Comparison of ENCODE assay signal across 10 cellular contexts in the genomic region with DNA sequence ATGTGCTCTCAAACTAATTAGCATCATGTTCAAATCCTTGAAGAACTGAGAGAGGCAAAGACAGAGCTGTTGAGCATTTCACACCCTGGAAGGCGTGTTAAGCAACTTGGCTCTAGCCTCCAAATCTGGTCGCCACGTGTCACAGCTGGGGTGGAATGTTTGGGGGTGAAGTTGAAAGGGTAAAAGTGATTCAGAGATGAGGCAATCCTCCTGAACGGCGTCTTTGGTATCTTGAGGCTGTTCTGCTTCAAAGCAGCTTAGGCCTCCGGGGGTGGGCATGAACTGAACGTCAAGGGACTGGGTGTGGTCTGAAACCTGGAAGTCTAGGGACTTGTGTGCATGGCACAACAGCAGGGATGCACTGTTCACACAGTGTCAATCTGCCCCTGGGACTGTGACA.
A peak's percentile ranks its signal among the peaks of the same experiment; 100 is the strongest.
DNase-seq lines count a peak whose midpoint lies in the region; ATAC-seq and TF ChIP-seq lines count a peak whose summit lies in the region.
"Had no signal": no experiment of that assay in that cellular context is flagged by ENCODE, and none has a peak within 500 bp of the region (broad histone marks: within the 10 kb centered on the region; RNA-seq: fewer than 3 reads in every experiment).

No MANE protein-coding gene starts in this region.

- H3K4me1 Mint-ChIP-seq in HFFc6 (ENCODE audit: low read depth) = peaks cover 100% of the 10 kb centered on the region
- peaks cover 5% of the 10 kb centered on the region for H3K4me1 Mint-ChIP-seq in activated T-helper 17 cell treated with anti-CD3 and anti-CD28 coated beads, Interleukin-2, amount 50 U/mL, for 72 hours

- DNase-seq in HFFc6 = peak; percentile 64
- DNase-seq in left ventricle myocardium superior = peak; percentile 57
- no peak for DNase-seq in NCI-H1092 treated with DMSO at 0.1 percent for 48 hours (lab: John Stamatoyannopoulos, UW)
- DNase-seq: NCI-H1436, T-helper 9 cell had no signal

- H3K4me3 ChIP-seq in subcutaneous abdominal adipose tissue (ENCODE audit: low read depth in 1 of 5, low read length in 5 of 5) = no peak overlapping the region

- peaks cover 4 to 32% (median 20%) of the 10 kb centered on the region in 5 donors for H3K36me3 ChIP-seq in subcutaneous abdominal adipose tissue (ENCODE audit: control insufficient read depth in 5 of 5, insufficient read depth in 5 of 5, low read length in 5 of 5)

- H3K27ac Mint-ChIP-seq in HFFc6 = peak overlapping the region; percentile 98
- H3K27ac Mint-ChIP-seq in activated T-helper 17 cell treated with anti-CD3 and anti-CD28 coated beads, Interleukin-2, amount 50 U/mL, for 72 hours = peak overlapping the region; percentile 65

- H3K27me3 ChIP-seq in subcutaneous abdominal adipose tissue (ENCODE audit: control insufficient read depth in 5 of 5, insufficient read depth in 4 of 5, low read length in 5 of 5) = no peaks in the 10 kb centered on the region

- intact Hi-C loops in left ventricle myocardium superior (cut with micrococcal nuclease) = no loop called here

- no peak for ATAC-seq in activated T-helper 17 cell treated with anti-CD3 and anti-CD28 coated beads, Interleukin-2, amount 50 U/mL, for 72 hours (replicated peaks)
- peak; percentile 11 for ATAC-seq in left ventricle myocardium superior
- no peak for ATAC-seq in HG03108 (IDR thresholded peaks at IDR 0.05; ENCODE audit: unreplicated experiment)
- ATAC-seq in HG03039 (IDR thresholded peaks at IDR 0.05; ENCODE audit: unreplicated experiment) = no peak
- ATAC-seq: left lobe of liver had no signal

- peak overlapping the region; percentile 17 for H3K4me3 Mint-ChIP-seq in HFFc6
- H3K4me3 Mint-ChIP-seq in activated T-helper 17 cell treated with anti-CD3 and anti-CD28 coated beads, Interleukin-2, amount 50 U/mL, for 72 hours = no peak overlapping the region

- peaks cover 92% of the 10 kb centered on the region for H3K36me3 Mint-ChIP-seq in HFFc6 (ENCODE audit: low read depth)
- peaks cover 48% of the 10 kb centered on the region for H3K36me3 Mint-ChIP-seq in activated T-helper 17 cell treated with anti-CD3 and anti-CD28 coated beads, Interleukin-2, amount 50 U/mL, for 72 hours (ENCODE audit: low read depth)

- TF ChIP-seq CTCF in HFFc6 (IDR thresholded peaks at IDR 0.05) = no peak

- H3K4me1 ChIP-seq in subcutaneous abdominal adipose tissue (ENCODE audit: control insufficient read depth in 5 of 5, insufficient read depth in 5 of 5, low read length in 5 of 5) = peaks cover 3 to 60% (median 54%) of the 10 kb centered on the region in 5 donors

- peaks cover 18% of the 10 kb centered on the region for H3K27me3 Mint-ChIP-seq in HFFc6 (ENCODE audit: insufficient read depth)
- no peaks in the 10 kb centered on the region for H3K27me3 Mint-ChIP-seq in activated T-helper 17 cell treated with anti-CD3 and anti-CD28 coated beads, Interleukin-2, amount 50 U/mL, for 72 hours

- peak overlapping the region; percentile 75 for H3K27ac ChIP-seq in subcutaneous abdominal adipose tissue (ENCODE audit: low read depth, low read length)

- no peaks in the 10 kb centered on the region for H3K9me3 ChIP-seq in subcutaneous abdominal adipose tissue (ENCODE audit: control insufficient read depth in 5 of 5, low read length in 5 of 5)

- H3K9me3 Mint-ChIP-seq in HFFc6 = no peaks in the 10 kb centered on the region
- H3K9me3 Mint-ChIP-seq in activated T-helper 17 cell treated with anti-CD3 and anti-CD28 coated beads, Interleukin-2, amount 50 U/mL, for 72 hours = no peaks in the 10 kb centered on the region

- peak overlapping the region in 2 of 5 donors; percentile 18 to 36 for H3K9ac ChIP-seq in subcutaneous abdominal adipose tissue (ENCODE audit: low read length in 5 of 5)
